ENCODE assay signal across 1 cellular context in the genomic region with DNA sequence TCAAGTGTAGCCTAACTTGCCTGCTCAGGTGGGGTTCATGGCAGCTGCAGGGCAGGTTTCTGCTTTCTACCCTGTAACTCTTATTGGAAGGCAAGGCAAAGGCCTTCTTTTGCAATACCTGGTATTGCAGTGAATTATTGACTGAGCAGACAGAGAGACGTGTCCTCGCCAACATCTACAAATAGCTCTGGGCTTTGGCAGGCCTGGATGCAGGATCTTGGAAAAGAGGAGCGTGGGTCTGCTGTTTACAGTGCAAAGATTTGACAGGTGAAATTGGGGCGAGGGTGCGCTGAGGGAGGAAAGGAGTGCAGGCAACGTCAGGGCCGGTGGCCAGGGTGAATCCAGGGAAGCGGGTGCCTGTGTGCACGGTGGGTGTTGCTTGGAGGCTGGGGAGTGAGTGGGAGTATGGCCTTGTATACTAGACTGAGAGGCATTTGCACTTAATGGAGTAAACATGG.
A peak's percentile ranks its signal among the peaks of the same experiment; 100 is the strongest.
TF ChIP-seq lines count a peak whose summit lies in the region.

No MANE protein-coding gene starts in this region.

TF ChIP-seq in HepG2, 621 proteins besides CTCF, POLR2A, EP300 and RAD21 (continued from another document and continues in another):
- TF ChIP-seq, protein P1, sequence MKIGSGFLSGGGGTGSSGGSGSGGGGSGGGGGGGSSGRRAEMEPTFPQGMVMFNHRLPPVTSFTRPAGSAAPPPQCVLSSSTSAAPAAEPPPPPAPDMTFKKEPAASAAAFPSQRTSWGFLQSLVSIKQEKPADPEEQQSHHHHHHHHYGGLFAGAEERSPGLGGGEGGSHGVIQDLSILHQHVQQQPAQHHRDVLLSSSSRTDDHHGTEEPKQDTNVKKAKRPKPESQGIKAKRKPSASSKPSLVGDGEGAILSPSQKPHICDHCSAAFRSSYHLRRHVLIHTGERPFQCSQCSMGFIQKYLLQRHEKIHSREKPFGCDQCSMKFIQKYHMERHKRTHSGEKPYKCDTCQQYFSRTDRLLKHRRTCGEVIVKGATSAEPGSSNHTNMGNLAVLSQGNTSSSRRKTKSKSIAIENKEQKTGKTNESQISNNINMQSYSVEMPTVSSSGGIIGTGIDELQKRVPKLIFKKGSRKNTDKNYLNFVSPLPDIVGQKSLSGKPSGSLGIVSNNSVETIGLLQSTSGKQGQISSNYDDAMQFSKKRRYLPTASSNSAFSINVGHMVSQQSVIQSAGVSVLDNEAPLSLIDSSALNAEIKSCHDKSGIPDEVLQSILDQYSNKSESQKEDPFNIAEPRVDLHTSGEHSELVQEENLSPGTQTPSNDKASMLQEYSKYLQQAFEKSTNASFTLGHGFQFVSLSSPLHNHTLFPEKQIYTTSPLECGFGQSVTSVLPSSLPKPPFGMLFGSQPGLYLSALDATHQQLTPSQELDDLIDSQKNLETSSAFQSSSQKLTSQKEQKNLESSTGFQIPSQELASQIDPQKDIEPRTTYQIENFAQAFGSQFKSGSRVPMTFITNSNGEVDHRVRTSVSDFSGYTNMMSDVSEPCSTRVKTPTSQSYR (CRISPR knock-in tag; IDR thresholded peaks at IDR 0.05; ENCODE audit: borderline replicate concordance), result peak; percentile 42; the same call in 1 of the 2 replicates
- TF ChIP-seq, protein P2, sequence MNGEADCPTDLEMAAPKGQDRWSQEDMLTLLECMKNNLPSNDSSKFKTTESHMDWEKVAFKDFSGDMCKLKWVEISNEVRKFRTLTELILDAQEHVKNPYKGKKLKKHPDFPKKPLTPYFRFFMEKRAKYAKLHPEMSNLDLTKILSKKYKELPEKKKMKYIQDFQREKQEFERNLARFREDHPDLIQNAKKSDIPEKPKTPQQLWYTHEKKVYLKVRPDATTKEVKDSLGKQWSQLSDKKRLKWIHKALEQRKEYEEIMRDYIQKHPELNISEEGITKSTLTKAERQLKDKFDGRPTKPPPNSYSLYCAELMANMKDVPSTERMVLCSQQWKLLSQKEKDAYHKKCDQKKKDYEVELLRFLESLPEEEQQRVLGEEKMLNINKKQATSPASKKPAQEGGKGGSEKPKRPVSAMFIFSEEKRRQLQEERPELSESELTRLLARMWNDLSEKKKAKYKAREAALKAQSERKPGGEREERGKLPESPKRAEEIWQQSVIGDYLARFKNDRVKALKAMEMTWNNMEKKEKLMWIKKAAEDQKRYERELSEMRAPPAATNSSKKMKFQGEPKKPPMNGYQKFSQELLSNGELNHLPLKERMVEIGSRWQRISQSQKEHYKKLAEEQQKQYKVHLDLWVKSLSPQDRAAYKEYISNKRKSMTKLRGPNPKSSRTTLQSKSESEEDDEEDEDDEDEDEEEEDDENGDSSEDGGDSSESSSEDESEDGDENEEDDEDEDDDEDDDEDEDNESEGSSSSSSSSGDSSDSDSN (CRISPR knock-in tag; IDR thresholded peaks at IDR 0.05), result peak; percentile 64
- 0 out of 2 replicates have a peak, but pooled peaks have one; percentile 20 for TF ChIP-seq HINFP (CRISPR knock-in tag; IDR thresholded peaks at IDR 0.05; ENCODE audit: low read depth)
- no peak for TF ChIP-seq GATA4 (IDR thresholded peaks at IDR 0.05; ENCODE audit: borderline replicate concordance, low read depth)
- TF ChIP-seq ZNF230 (CRISPR knock-in tag; IDR thresholded peaks at IDR 0.05), result no peak
- TF ChIP-seq, protein P3, sequence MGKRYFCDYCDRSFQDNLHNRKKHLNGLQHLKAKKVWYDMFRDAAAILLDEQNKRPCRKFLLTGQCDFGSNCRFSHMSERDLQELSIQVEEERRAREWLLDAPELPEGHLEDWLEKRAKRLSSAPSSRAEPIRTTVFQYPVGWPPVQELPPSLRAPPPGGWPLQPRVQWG (CRISPR knock-in tag; IDR thresholded peaks at IDR 0.05; ENCODE audit: borderline replicate concordance, low read depth), result no peak
- TF ChIP-seq NCOA1 (CRISPR knock-in tag; IDR thresholded peaks at IDR 0.05), result no peak
- TF ChIP-seq NONO (IDR thresholded peaks at IDR 0.05), result no peak
- TF ChIP-seq NONO (CRISPR knock-in tag; conservative IDR thresholded peaks at IDR 0.05), result peak; percentile 91
- peak; percentile 68 for TF ChIP-seq ZNF883 (CRISPR knock-in tag; IDR thresholded peaks at IDR 0.05; ENCODE audit: not compliant biosample characterization)
- peak; percentile 74; the same call in 1 of the 2 replicates for TF ChIP-seq HOXA3 (CRISPR knock-in tag; IDR thresholded peaks at IDR 0.05)
- no peak for TF ChIP-seq PCBP1 (IDR thresholded peaks at IDR 0.05; ENCODE audit: borderline replicate concordance, low read depth, low read length)
- no peak for TF ChIP-seq MAFG (CRISPR knock-in tag; IDR thresholded peaks at IDR 0.05)
- no peak for TF ChIP-seq ZSCAN20 (CRISPR knock-in tag; IDR thresholded peaks at IDR 0.05; ENCODE audit: borderline replicate concordance)
- TF ChIP-seq MIER3 (CRISPR knock-in tag; IDR thresholded peaks at IDR 0.05; ENCODE audit: borderline replicate concordance), result peak; percentile 86; the same call in 1 of the 2 replicates
- TF ChIP-seq MED8 (CRISPR knock-in tag; IDR thresholded peaks at IDR 0.05; ENCODE audit: insufficient replicate concordance), result peak; percentile 57
- TF ChIP-seq ZNF674 (CRISPR knock-in tag; IDR thresholded peaks at IDR 0.05; ENCODE audit: low read depth), result no peak
- no peak for TF ChIP-seq NFATC3 (CRISPR knock-in tag; IDR thresholded peaks at IDR 0.05)
- TF ChIP-seq ZNF441 (CRISPR knock-in tag; IDR thresholded peaks at IDR 0.05; ENCODE audit: borderline replicate concordance), result 0 out of 2 replicates have a peak, but pooled peaks have one; percentile 50
- 0 out of 2 replicates have a peak, but pooled peaks have one; percentile 16 for TF ChIP-seq ZNF652 (CRISPR knock-in tag; IDR thresholded peaks at IDR 0.05; ENCODE audit: borderline replicate concordance, low read depth)
- TF ChIP-seq ZNF644 (CRISPR knock-in tag; IDR thresholded peaks at IDR 0.05; ENCODE audit: low read depth), result peak; percentile 84; the same call in 1 of the 2 replicates
- no peak for TF ChIP-seq RFXANK (CRISPR knock-in tag; IDR thresholded peaks at IDR 0.05)
- peak; percentile 87 for TF ChIP-seq ZMYM3 (CRISPR knock-in tag; IDR thresholded peaks at IDR 0.05)
- TF ChIP-seq FOXA3 (CRISPR knock-in tag; IDR thresholded peaks at IDR 0.05), result peak; percentile 88
- 0 out of 2 replicates have a peak, but pooled peaks have one; percentile 33 for TF ChIP-seq ZNF263 (CRISPR knock-in tag; IDR thresholded peaks at IDR 0.05)
- TF ChIP-seq ATF7-NPFF (CRISPR knock-in tag; IDR thresholded peaks at IDR 0.05; ENCODE audit: low read depth), result peak; percentile 60; the same call in 1 of the 2 replicates
- TF ChIP-seq, protein P4, sequence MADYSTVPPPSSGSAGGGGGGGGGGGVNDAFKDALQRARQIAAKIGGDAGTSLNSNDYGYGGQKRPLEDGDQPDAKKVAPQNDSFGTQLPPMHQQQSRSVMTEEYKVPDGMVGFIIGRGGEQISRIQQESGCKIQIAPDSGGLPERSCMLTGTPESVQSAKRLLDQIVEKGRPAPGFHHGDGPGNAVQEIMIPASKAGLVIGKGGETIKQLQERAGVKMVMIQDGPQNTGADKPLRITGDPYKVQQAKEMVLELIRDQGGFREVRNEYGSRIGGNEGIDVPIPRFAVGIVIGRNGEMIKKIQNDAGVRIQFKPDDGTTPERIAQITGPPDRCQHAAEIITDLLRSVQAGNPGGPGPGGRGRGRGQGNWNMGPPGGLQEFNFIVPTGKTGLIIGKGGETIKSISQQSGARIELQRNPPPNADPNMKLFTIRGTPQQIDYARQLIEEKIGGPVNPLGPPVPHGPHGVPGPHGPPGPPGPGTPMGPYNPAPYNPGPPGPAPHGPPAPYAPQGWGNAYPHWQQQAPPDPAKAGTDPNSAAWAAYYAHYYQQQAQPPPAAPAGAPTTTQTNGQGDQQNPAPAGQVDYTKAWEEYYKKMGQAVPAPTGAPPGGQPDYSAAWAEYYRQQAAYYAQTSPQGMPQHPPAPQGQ (CRISPR knock-in tag; IDR thresholded peaks at IDR 0.05; ENCODE audit: borderline replicate concordance), result no peak
- TF ChIP-seq MIXL1 (CRISPR knock-in tag; IDR thresholded peaks at IDR 0.05), result peak; percentile 90
- no peak for TF ChIP-seq NFAT5 (CRISPR knock-in tag; IDR thresholded peaks at IDR 0.05)
- TF ChIP-seq MIER2 (CRISPR knock-in tag; IDR thresholded peaks at IDR 0.05), result peak; percentile 65
- no peak for TF ChIP-seq ZNF33A (CRISPR knock-in tag; IDR thresholded peaks at IDR 0.05; ENCODE audit: borderline replicate concordance)
- TF ChIP-seq NFYC (CRISPR knock-in tag; IDR thresholded peaks at IDR 0.05), result 0 out of 2 replicates have a peak, but pooled peaks have one; percentile 8
- TF ChIP-seq ZNF556 (CRISPR knock-in tag; IDR thresholded peaks at IDR 0.05; ENCODE audit: borderline replicate concordance), result peak; percentile 63; the same call in 1 of the 2 replicates
- peak; percentile 37; the same call in 1 of the 2 replicates for TF ChIP-seq ZMYM2 (CRISPR knock-in tag; IDR thresholded peaks at IDR 0.05)
- TF ChIP-seq ERF (CRISPR knock-in tag; IDR thresholded peaks at IDR 0.05), result peak; percentile 76
- TF ChIP-seq, protein P5, sequence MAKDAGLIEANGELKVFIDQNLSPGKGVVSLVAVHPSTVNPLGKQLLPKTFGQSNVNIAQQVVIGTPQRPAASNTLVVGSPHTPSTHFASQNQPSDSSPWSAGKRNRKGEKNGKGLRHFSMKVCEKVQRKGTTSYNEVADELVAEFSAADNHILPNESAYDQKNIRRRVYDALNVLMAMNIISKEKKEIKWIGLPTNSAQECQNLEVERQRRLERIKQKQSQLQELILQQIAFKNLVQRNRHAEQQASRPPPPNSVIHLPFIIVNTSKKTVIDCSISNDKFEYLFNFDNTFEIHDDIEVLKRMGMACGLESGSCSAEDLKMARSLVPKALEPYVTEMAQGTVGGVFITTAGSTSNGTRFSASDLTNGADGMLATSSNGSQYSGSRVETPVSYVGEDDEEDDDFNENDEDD (CRISPR knock-in tag; IDR thresholded peaks at IDR 0.05; ENCODE audit: borderline replicate concordance), result peak; percentile 30; the same call in 1 of the 2 replicates
- TF ChIP-seq MYC (CRISPR knock-in tag; IDR thresholded peaks at IDR 0.05; ENCODE audit: borderline replicate concordance), result peak; percentile 44; the same call in 1 of the 2 replicates
- TF ChIP-seq ZSCAN22 (CRISPR knock-in tag; IDR thresholded peaks at IDR 0.05), result no peak
- peak; percentile 69 for TF ChIP-seq ZNF605 (CRISPR knock-in tag; IDR thresholded peaks at IDR 0.05)
- TF ChIP-seq HNF4A (CRISPR knock-in tag; IDR thresholded peaks at IDR 0.05), result peak; percentile 76
- no peak for TF ChIP-seq JDP2 (CRISPR knock-in tag; IDR thresholded peaks at IDR 0.05; ENCODE audit: borderline replicate concordance)
- TF ChIP-seq, protein P6, sequence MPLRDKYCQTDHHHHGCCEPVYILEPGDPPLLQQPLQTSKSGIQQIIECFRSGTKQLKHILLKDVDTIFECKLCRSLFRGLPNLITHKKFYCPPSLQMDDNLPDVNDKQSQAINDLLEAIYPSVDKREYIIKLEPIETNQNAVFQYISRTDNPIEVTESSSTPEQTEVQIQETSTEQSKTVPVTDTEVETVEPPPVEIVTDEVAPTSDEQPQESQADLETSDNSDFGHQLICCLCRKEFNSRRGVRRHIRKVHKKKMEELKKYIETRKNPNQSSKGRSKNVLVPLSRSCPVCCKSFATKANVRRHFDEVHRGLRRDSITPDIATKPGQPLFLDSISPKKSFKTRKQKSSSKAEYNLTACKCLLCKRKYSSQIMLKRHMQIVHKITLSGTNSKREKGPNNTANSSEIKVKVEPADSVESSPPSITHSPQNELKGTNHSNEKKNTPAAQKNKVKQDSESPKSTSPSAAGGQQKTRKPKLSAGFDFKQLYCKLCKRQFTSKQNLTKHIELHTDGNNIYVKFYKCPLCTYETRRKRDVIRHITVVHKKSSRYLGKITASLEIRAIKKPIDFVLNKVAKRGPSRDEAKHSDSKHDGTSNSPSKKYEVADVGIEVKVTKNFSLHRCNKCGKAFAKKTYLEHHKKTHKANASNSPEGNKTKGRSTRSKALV (CRISPR knock-in tag; IDR thresholded peaks at IDR 0.05), result peak; percentile 73; the same call in 1 of the 2 replicates
- TF ChIP-seq DPF2 (CRISPR knock-in tag; IDR thresholded peaks at IDR 0.05; ENCODE audit: borderline replicate concordance, low read depth), result peak; percentile 84; the same call in 1 of the 2 replicates
